Comparison of ENCODE assay signal across 8 cellular contexts in genomic region chr2:101758001-101758400, GRCh38.
A peak's percentile ranks its signal among the peaks of the same experiment; 100 is the strongest.
DNase-seq lines count a peak whose midpoint lies in the region; ATAC-seq, FAIRE-seq and TF ChIP-seq lines count a peak whose summit lies in the region.
"Had no signal": no experiment of that assay in that cellular context is flagged by ENCODE, and none has a peak within 500 bp of the region (broad histone marks: within the 10 kb centered on the region; RNA-seq: fewer than 3 reads in every experiment).

No MANE protein-coding gene starts in this region.

- CTCF ChIA-PET in activated CD8-positive, alpha-beta T cell treated with anti-CD3 and anti-CD28 coated beads for 36 hours (lab: Charles Lee), result interaction anchor here (0.9 to 2.1 kb wide), 6 partner anchors 12 to 65 kb away, joined by 3 to 6 read pairs (median 4); no protein-coding TSS in a partner anchor

- H3K4me1 Mint-ChIP-seq in activated CD8-positive, alpha-beta T cell treated with anti-CD3 and anti-CD28 coated beads for 36 hours (ENCODE audit: low read depth), result peaks cover 65% of the 10 kb centered on the region

- H3K4me1 ChIP-seq in osteoblast (ENCODE audit: insufficient read depth, low read length) (peaks cover 52% of the 10 kb centered on the region), tibial artery (peaks cover 0 to 80% (median 48%) of the 10 kb centered on the region in 4 donors)

- peak overlapping the region; percentile 78 for H3K27ac ChIP-seq in osteoblast (ENCODE audit: low read depth, low read length)
- peak overlapping the region in 1 of 2 donors; percentile 62 for H3K27ac ChIP-seq in tibial artery
- H3K27ac ChIP-seq: SK-N-MC had no signal

- TF ChIP-seq CTCF in activated CD8-positive, alpha-beta T cell treated with anti-CD3 and anti-CD28 coated beads for 36 hours (IDR thresholded peaks at IDR 0.05), result no peak
- no peak for TF ChIP-seq CTCF in osteoblast (IDR thresholded peaks at IDR 0.05; ENCODE audit: extremely low read depth, low read depth, low read length)
- TF ChIP-seq CTCF in tibial artery (IDR thresholded peaks at IDR 0.05), result no peak

- H3K36me3 ChIP-seq in osteoblast (ENCODE audit: insufficient read depth, low read length), result peaks cover 5% of the 10 kb centered on the region
- H3K36me3 ChIP-seq in tibial artery, result no peaks in the 10 kb centered on the region

- peak; percentile 57 for DNase-seq in activated CD8-positive, alpha-beta T cell treated with anti-CD3 and anti-CD28 coated beads for 36 hours
- no peak for DNase-seq in osteoblast (ENCODE audit: insufficient read length, low spot score, missing footprints)
- no peak for DNase-seq in urothelium cell line (ENCODE audit: low spot score)
- DNase-seq in tibial artery, result no peak
- DNase-seq in activated gamma-delta T cell treated with Interleukin-2 at 50 U/mL for 16 hours, result no peak

- intact Hi-C loops in activated CD8-positive, alpha-beta T cell treated with anti-CD3 and anti-CD28 coated beads for 36 hours (cut with micrococcal nuclease), result loop anchor here (5.0 kb wide), 2 partner anchors 41 to 56 kb away; no protein-coding TSS in a partner anchor
- intact Hi-C loops in tibial artery (cut with DNase I; ENCODE audit: low total_unique reads), result loop anchor here (10.0 kb wide), 1 partner anchor 63 kb away; the partner anchor contains the start of gene MAP4K4

- no peaks in the 10 kb centered on the region for H3K9me3 Mint-ChIP-seq in activated CD8-positive, alpha-beta T cell treated with anti-CD3 and anti-CD28 coated beads for 36 hours

- peaks cover 25% of the 10 kb centered on the region for H4K20me1 ChIP-seq in osteoblast (ENCODE audit: insufficient read depth, low read length)

- H3K9me3 ChIP-seq in osteoblast (ENCODE audit: low read depth, low read length) (no peaks in the 10 kb centered on the region), tibial artery (no peaks in the 10 kb centered on the region)

- peak overlapping the region; percentile 47 for H3K4me3 Mint-ChIP-seq in activated CD8-positive, alpha-beta T cell treated with anti-CD3 and anti-CD28 coated beads for 36 hours

- POLR2A ChIA-PET in activated CD8-positive, alpha-beta T cell treated with anti-CD3 and anti-CD28 coated beads for 36 hours (lab: Charles Lee), result interaction anchor here (0.6 to 1.8 kb wide), 5 partner anchors 11 to 64 kb away, joined by 3 to 5 read pairs (median 3); partner anchors contain the start of gene MAP4K4

- H3K27ac Mint-ChIP-seq in activated CD8-positive, alpha-beta T cell treated with anti-CD3 and anti-CD28 coated beads for 36 hours, result peak overlapping the region; percentile 25

- H2AFZ ChIP-seq in osteoblast (ENCODE audit: low read length), result no peak overlapping the region

- no peaks in the 10 kb centered on the region for H3K27me3 ChIP-seq in osteoblast (ENCODE audit: insufficient read depth, low read length)
- H3K27me3 ChIP-seq in tibial artery, result no peaks in the 10 kb centered on the region

- H3K27me3 Mint-ChIP-seq in activated CD8-positive, alpha-beta T cell treated with anti-CD3 and anti-CD28 coated beads for 36 hours, result no peaks in the 10 kb centered on the region

- H3K4me3 ChIP-seq in osteoblast (ENCODE audit: insufficient read depth, low read length) (peak overlapping the region; percentile 11), tibial artery (no peak overlapping the region)
- H3K4me3 ChIP-seq: SK-N-MC had no signal

- ATAC-seq in GM18870 (IDR thresholded peaks at IDR 0.05; ENCODE audit: unreplicated experiment), result peak; percentile 50
- peak; percentile 74 for ATAC-seq in HG02981 (IDR thresholded peaks at IDR 0.05; ENCODE audit: unreplicated experiment)
- ATAC-seq in activated CD8-positive, alpha-beta T cell treated with anti-CD3 and anti-CD28 coated beads for 36 hours, result peak; percentile 85

- peak overlapping the region; percentile 51 for H3K4me2 ChIP-seq in osteoblast (ENCODE audit: insufficient read depth, low read length)

- H3K79me2 ChIP-seq in osteoblast (ENCODE audit: insufficient read depth, low read length), result peaks cover 90% of the 10 kb centered on the region

- H3K36me3 Mint-ChIP-seq in activated CD8-positive, alpha-beta T cell treated with anti-CD3 and anti-CD28 coated beads for 36 hours (ENCODE audit: low read depth), result no peaks in the 10 kb centered on the region

- no peak for FAIRE-seq in urothelium cell line (lab: Jason Lieb, UNC)
